8 cellular contexts compared by ENCODE assay signal in the genomic region with DNA sequence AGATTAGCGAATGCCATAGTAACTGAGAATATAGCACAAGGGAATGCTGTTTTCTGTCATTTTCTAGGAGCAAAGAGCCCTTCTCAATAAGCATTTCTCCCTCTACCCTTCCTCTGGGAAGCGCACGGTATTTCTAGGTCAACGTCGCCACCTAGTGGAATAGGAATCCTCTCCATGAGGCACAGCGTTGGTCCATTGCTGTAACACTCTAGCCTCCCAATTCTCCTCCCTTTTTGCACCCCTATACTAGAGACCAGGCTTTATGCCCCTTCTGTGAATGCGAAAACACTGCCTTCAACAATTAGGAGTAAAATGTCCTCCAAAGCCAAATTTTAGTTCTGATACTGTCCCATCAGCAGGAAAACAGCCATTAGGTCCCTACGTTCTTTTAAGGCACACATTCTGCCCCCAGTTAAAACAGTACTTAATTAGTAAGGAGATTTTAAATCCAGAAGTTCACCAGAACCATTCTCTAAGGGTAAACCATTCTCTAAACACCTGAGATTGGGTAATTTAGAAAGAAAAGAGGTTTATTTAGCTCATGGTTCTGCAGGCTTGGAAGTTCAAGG. TPM values are rescaled to one million over a fixed set of nuclear protein-coding genes. Genes with fewer than 3 reads are reported as not detected.
DNase-seq lines count a peak whose midpoint lies in the region; ATAC-seq, FAIRE-seq and TF ChIP-seq lines count a peak whose summit lies in the region.
"Had no signal": no experiment of that assay in that cellular context is flagged by ENCODE, and none has a peak within 500 bp of the region (broad histone marks: within the 10 kb centered on the region; RNA-seq: fewer than 3 reads in every experiment).

No MANE protein-coding gene starts in this region.

- H3K27ac ChIP-seq in GM23338 (ENCODE audit: low read depth): no peak overlapping the region
- no peak overlapping the region for H3K27ac ChIP-seq in mammary epithelial cell (ENCODE audit: insufficient read depth, low read depth, low read length)
- H3K27ac ChIP-seq: epithelial cell of prostate had no signal

- no peaks in the 10 kb centered on the region; the same call in 1 of the 2 replicates for H3K36me3 ChIP-seq in GM23338 (ENCODE audit: insufficient read depth)
- H3K36me3 ChIP-seq in mammary epithelial cell (ENCODE audit: insufficient read depth, low read length): no peaks in the 10 kb centered on the region

- H2AFZ ChIP-seq in GM23338: peak overlapping the region; percentile 1; the same call in 1 of the 2 replicates
- no peak overlapping the region for H2AFZ ChIP-seq in mammary epithelial cell (ENCODE audit: low read depth, low read length)

- in situ Hi-C loops in mammary epithelial cell (cut with MboI; ENCODE audit: low sequenced_read_pairs in 2 of 2): loop anchor here in 1 of 2 donors (10.0 kb wide), 1 partner anchor 250 kb away; a partner anchor contains a TSS

- H3K9ac ChIP-seq in mammary epithelial cell (ENCODE audit: insufficient read depth, low read length): no peak overlapping the region

- DNase-seq in GM03348 (ENCODE audit: low spot score) (peak; percentile 77), GM23338 (ENCODE audit: low spot score) (peak; percentile 91), MV-4-11 (lab: John Stamatoyannopoulos, UW) (peak; percentile 35), SKM-1 (lab: John Stamatoyannopoulos, UW; ENCODE audit: unreplicated experiment) (peak; percentile 24), mammary epithelial cell (peak; percentile 44)
- DNase-seq in stimulated activated CD4-positive, alpha-beta T cell treated with anti-CD3 and anti-CD28 coated beads, Interleukin-1b, Interleukin-23, amount 100 ng/mL, for 48 hours: peak; percentile 42

- H3K9me3 Mint-ChIP-seq in GM23338: peaks cover 14% of the 10 kb centered on the region; the same call in 2 of the 3 replicates

- intact Hi-C loops in mammary epithelial cell (cut with micrococcal nuclease): loop anchor here (1.0 to 10.0 kb wide), 6 partner anchors 150 to 912 kb away; no protein-coding TSS in a partner anchor

- H3K27me3 Mint-ChIP-seq in GM23338 (ENCODE audit: insufficient read depth, low read depth, poor library complexity): no peaks in the 10 kb centered on the region

- CTCF ChIA-PET in mammary epithelial cell (lab: Charles Lee; ENCODE audit: low non-redundant PET): no interaction called here

- no peak overlapping the region for H3K4me3 Mint-ChIP-seq in GM23338

- H3F3A ChIP-seq in GM23338 (replicated peaks; ENCODE audit: low read depth): no peaks in the 10 kb centered on the region

- H3K9me2 ChIP-seq in GM23338 (ENCODE audit: insufficient read depth): no peaks in the 10 kb centered on the region

- no peaks in the 10 kb centered on the region for H4K20me1 ChIP-seq in GM23338 (replicated peaks; ENCODE audit: insufficient read depth)
- H4K20me1 ChIP-seq in mammary epithelial cell (ENCODE audit: insufficient read depth, low read length): no peaks in the 10 kb centered on the region

- dilution Hi-C loops in mammary epithelial cell (cut with HindIII; ENCODE audit: low sequenced_read_pairs): no loop called here

- H3K27me3 ChIP-seq in GM23338 (ENCODE audit: insufficient read depth) (no peaks in the 10 kb centered on the region), mammary epithelial cell (ENCODE audit: insufficient read depth, low read length) (no peaks in the 10 kb centered on the region)

- peaks cover 10% of the 10 kb centered on the region for H3K36me3 Mint-ChIP-seq in GM23338 (ENCODE audit: low read depth)

- H3K27ac Mint-ChIP-seq in GM23338: no peak overlapping the region

- H3K4me1 Mint-ChIP-seq in GM23338: 0 out of 3 replicates have a peak, but pooled peaks cover 2% of the 10 kb centered on the region

- no TSS peak for BruUV-seq in mammary epithelial cell (replicated peaks; lab: Mats Ljungman, UMichigan)

- H3K79me2 ChIP-seq in GM23338 (replicated peaks; ENCODE audit: insufficient read depth) (no peaks in the 10 kb centered on the region), mammary epithelial cell (ENCODE audit: insufficient read depth, low read length) (no peaks in the 10 kb centered on the region)

- peaks cover 5% of the 10 kb centered on the region for H3K9me3 ChIP-seq in mammary epithelial cell (replicated peaks; ENCODE audit: insufficient read depth, low read length)

- ATAC-seq in GM23338: peak; percentile 98

- peak; percentile 86 for FAIRE-seq in islet of Langerhans (lab: Jason Lieb, UNC)

- no peak overlapping the region for H3K4me2 ChIP-seq in GM23338
- no peak overlapping the region for H3K4me2 ChIP-seq in mammary epithelial cell (ENCODE audit: insufficient read depth, low read depth, low read length)

- H3K4me3 ChIP-seq in GM23338: no peak overlapping the region
- H3K4me3 ChIP-seq in mammary epithelial cell (replicated peaks in 1 of 3; ENCODE audit: insufficient read depth in 1 of 3, low read depth in 2 of 3, low read length in 3 of 3): no peak overlapping the region

- TF ChIP-seq CTCF in GM23338 (conservative IDR thresholded peaks at IDR 0.05; ENCODE audit: low read depth in 2 of 2) (peak; percentile 89 to 99), mammary epithelial cell (conservative IDR thresholded peaks at IDR 0.05 in 1 of 2, IDR thresholded peaks at IDR 0.05 in 1 of 2; ENCODE audit: extremely low read depth in 1 of 2, insufficient read depth in 1 of 2, low read depth in 1 of 2, low read length in 2 of 2) (peak; percentile 83 to 85)

- WGBS in mammary epithelial cell (ENCODE audit: low coverage, missing lambda C conversion rate): 16% methylated on average over 7 of the region's 8 CpGs

- no peaks in the 10 kb centered on the region for H3K4me1 ChIP-seq in GM23338 (ENCODE audit: insufficient read depth)
- no peaks in the 10 kb centered on the region for H3K4me1 ChIP-seq in mammary epithelial cell (ENCODE audit: insufficient read depth, low read length)

TF ChIP-seq in GM23338, 12 proteins besides CTCF, POLR2A, EP300 and RAD21 (continues in another document):
- TF ChIP-seq NANOG (IDR thresholded peaks at IDR 0.05; ENCODE audit: borderline replicate concordance) (no peak), STAT1 (IDR thresholded peaks at IDR 0.05; ENCODE audit: unreplicated experiment) (no peak), JUNB (IDR thresholded peaks at IDR 0.05; ENCODE audit: unreplicated experiment) (no peak), ZNF331 (CRISPR knock-in tag; IDR thresholded peaks at IDR 0.05; ENCODE audit: low read depth) (no peak)

RNA-seq across cellular contexts. Expression of a gene that starts 12.8 kb away (rescaled TPM):
- total RNA-seq in GM23338 (2014; rRNA removed; shearing (Covaris generic)): 13.1 and 14.6 TPM in 2 replicates
- polyA plus RNA-seq in GM23338 (2016; fragmentation: Nextera tagmentation; extraction: Ambion mirVana): 20.7 and 25.7 TPM in 2 replicates
- total RNA-seq in mammary epithelial cell: 1 to 10 TPM; 2.5 to 8.8 TPM
- 6.5 TPM for polyA plus RNA-seq in mammary epithelial cell
- polyA minus RNA-seq in mammary epithelial cell: 6.0 TPM

RNA-seq across cellular contexts. Expression of a gene that starts 28.4 kb away (rescaled TPM):
- total RNA-seq in GM23338 (2014; rRNA removed; shearing (Covaris generic)): 24.1 and 35.8 TPM in 2 replicates
- polyA plus RNA-seq in GM23338 (2016; fragmentation: Nextera tagmentation; extraction: Ambion mirVana) (12.0 and 15.8 TPM in 2 replicates), mammary epithelial cell (10.5 TPM)
- 10 to 100 TPM; 10.7 to 12.0 TPM for total RNA-seq in mammary epithelial cell
- polyA minus RNA-seq in mammary epithelial cell: 3.5 TPM

RNA-seq across cellular contexts. Expression of a gene that starts 29.7 kb away (rescaled TPM):
- 20.7 and 23.6 TPM in 2 replicates for total RNA-seq in GM23338 (2014; rRNA removed; shearing (Covaris generic))
- polyA plus RNA-seq in GM23338 (2016; fragmentation: Nextera tagmentation; extraction: Ambion mirVana): 20.6 and 21.2 TPM in 2 replicates
- not detected for total RNA-seq in mammary epithelial cell
- polyA plus RNA-seq in mammary epithelial cell: 0.05 TPM
- polyA minus RNA-seq in mammary epithelial cell: not detected

RNA-seq across cellular contexts. Expression of a gene that starts 41.5 kb away (rescaled TPM):
- total RNA-seq in GM23338 (2014; rRNA removed; shearing (Covaris generic)): not detected in 2 replicates
- polyA plus RNA-seq in GM23338 (2016; fragmentation: Nextera tagmentation; extraction: Ambion mirVana): not detected in 2 replicates
- total RNA-seq in mammary epithelial cell: not detected
- not detected for polyA plus RNA-seq in mammary epithelial cell
- polyA minus RNA-seq in mammary epithelial cell: not detected

Comparison
In these comparisons a context has a peak if more than half of its experiments do, and no peak if none do; other contexts are left out.
1. DNase-seq: peak in every context shown above with its lines; median percentile 91 in GM23338; 77 in GM03348; 44 in mammary epithelial cell; 42 in stimulated activated CD4-positive, alpha-beta T cell treated with anti-CD3 and anti-CD28 coated beads, Interleukin-1b, Interleukin-23, amount 100 ng/mL, for 48 hours; 35 in MV-4-11; 24 in SKM-1.
2. RNA of a gene that starts 29.7 kb away (total RNA-seq): 20.7 to 23.6 TPM in GM23338; not detected in mammary epithelial cell; every median in the first group is over 10 times any median in the second.